23 cellular contexts compared by ENCODE assay signal in the genomic region with DNA sequence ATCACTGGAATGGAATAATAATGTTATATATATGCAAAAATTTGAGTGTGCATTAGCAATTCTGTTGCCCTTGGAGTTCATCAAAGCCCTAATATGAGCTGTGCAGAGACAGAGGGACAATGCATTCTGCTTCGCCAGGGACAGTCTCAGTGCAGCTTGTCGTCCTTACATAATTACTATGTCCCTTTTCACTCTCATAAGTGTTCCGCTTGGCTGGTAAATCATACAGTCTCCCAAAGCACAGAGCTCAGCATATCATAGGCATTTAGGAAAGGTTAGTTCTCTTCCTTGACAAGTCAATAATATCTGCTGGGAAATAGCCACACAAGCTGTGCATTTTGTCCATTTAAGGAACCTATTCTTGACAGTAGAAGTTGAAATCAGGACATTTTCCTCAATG. TPM values are rescaled to one million over a fixed set of nuclear protein-coding genes. Genes with fewer than 3 reads are reported as not detected.
A peak's percentile ranks its signal among the peaks of the same experiment; 100 is the strongest.
DNase-seq lines count a peak whose midpoint lies in the region; ATAC-seq lines count a peak whose summit lies in the region.
"Had no signal": no experiment of that assay in that cellular context is flagged by ENCODE, and none has a peak within 500 bp of the region (broad histone marks: within the 10 kb centered on the region; RNA-seq: fewer than 3 reads in every experiment).

No MANE protein-coding gene starts in this region.

- H3K4me1 ChIP-seq in endocrine pancreas (ENCODE audit: control insufficient read depth, insufficient read depth, low read length), result peaks cover 6% of the 10 kb centered on the region
- H3K4me1 ChIP-seq: stomach had no signal

- H3K36me3 ChIP-seq in endocrine pancreas (ENCODE audit: control insufficient read depth, insufficient read depth, low read length), result no peaks in the 10 kb centered on the region
- H3K36me3 ChIP-seq: stomach had no signal

- no peaks in the 10 kb centered on the region for H3K9me3 ChIP-seq in endocrine pancreas (ENCODE audit: control insufficient read depth, low read length)

- peak; percentile 92 for ATAC-seq in Right ventricle myocardium superior (ENCODE audit: poor library complexity)
- ATAC-seq in GM18861 (IDR thresholded peaks at IDR 0.05; ENCODE audit: unreplicated experiment), result no peak
- ATAC-seq: effector memory CD8-positive, alpha-beta T cell had no signal

- intact Hi-C loops in Right ventricle myocardium superior (cut with DNase I) (no loop called here), cardiac septum (cut with DNase I) (no loop called here)

- no peak overlapping the region for H3K9ac ChIP-seq in endocrine pancreas (ENCODE audit: control insufficient read depth, insufficient read depth, low read length)

- no peaks in the 10 kb centered on the region for H3K27me3 ChIP-seq in endocrine pancreas (ENCODE audit: control insufficient read depth, insufficient read depth, low read length)
- H3K27me3 ChIP-seq: stomach had no signal

- H3K4me3 ChIP-seq in endocrine pancreas (ENCODE audit: control insufficient read depth, insufficient read depth, low read length), result peak overlapping the region; percentile 19
- H3K4me3 ChIP-seq: stomach had no signal

- DNase-seq in Right ventricle myocardium superior (no peak), cardiac septum (ENCODE audit: low spot score) (no peak), NCI-H2227 (lab: John Stamatoyannopoulos, UW; ENCODE audit: unreplicated experiment) (peak; percentile 9), NOMO-1 treated with DMSO at 0.1 percent for 48 hours (lab: John Stamatoyannopoulos, UW; ENCODE audit: unreplicated experiment) (no peak), ureter (ENCODE audit: low spot score) (no peak)
- DNase-seq in activated effector memory CD4-positive, alpha-beta T cell treated with Interleukin-2 at 50 U/mL for 16 hours, result no peak
- DNase-seq: 8988T; activated CD4-positive, alpha-beta T cell treated with anti-CD3 and anti-CD28 coated beads, Interleukin-2, amount 50 U/mL, for 48 hours; activated naive CD4-positive, alpha-beta T cell treated with anti-CD3 and anti-CD28 coated beads, Interleukin-2, amount 50 U/mL, for 16 hours; activated T-cell treated with anti-CD3 and anti-CD28 coated beads, Interleukin-2, amount 50 U/mL, for 1 hour; aorta; effector memory CD8-positive, alpha-beta T cell; glutamatergic neuron; IMR-90; NCI-H226; stimulated activated CD4-positive, alpha-beta T cell treated with anti-CD3 and anti-CD28 coated beads, Interleukin-4, amount 100 ng/mL, for 24 hours; stomach; trophoblast cell had no signal

RNA-seq across cellular contexts. Expression of gene MAPK4, which starts 30.7 kb away (rescaled TPM):
- total RNA-seq in Right ventricle myocardium superior (26.9 TPM), cardiac septum (38.2 TPM), ureter (14.3 TPM)
- total RNA-seq: IMR-90; M059J; pulmonary artery endothelial cell; T-helper 1 cell treated with Interleukin-12 subunit alpha and Interleukin-12 subunit beta and Interleukin-4 antibody, amounts not matched to agents 30 ng/mL and 1 ng/mL, for 36 hours had no signal
